1 cellular context compared by ENCODE assay signal in the genomic region with DNA sequence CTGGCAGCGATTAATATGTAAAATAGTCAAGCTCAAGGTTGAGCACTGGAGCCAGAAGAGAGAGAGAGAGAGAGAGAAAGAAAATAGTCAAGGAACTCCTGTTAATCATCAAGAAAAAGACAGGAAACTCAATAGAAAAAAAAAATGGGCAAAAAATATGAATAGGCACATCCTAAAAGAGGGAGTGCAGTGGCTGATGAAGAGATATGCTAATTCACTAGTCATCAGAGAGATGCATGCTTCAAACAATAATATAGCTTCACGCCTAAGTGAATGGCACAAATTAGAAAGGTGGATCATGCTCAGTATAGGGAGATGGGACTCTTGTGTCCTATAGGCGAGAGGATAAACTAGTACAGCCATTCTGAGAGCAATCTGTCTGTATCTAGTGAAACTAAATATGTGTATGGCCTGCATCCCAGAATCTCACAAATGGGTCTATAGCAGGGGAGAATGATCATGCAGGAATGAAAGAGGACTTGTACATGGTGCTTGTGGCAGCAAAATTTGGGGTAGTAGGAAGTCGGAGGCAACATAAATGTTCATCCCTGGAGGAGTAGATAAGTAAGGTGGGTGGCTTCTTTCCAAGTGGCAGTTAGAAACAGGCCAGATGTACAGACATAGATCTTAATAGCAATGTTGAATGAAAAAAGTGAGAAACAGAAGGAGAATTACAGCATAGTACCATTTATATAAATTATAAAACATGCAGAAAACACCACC.
TF ChIP-seq lines count a peak whose summit lies in the region.

No MANE protein-coding gene starts in this region.

TF ChIP-seq in K562, 482 proteins besides CTCF, POLR2A, EP300 and RAD21 (continued from another document and continues in another):
- TF ChIP-seq, protein P1, sequence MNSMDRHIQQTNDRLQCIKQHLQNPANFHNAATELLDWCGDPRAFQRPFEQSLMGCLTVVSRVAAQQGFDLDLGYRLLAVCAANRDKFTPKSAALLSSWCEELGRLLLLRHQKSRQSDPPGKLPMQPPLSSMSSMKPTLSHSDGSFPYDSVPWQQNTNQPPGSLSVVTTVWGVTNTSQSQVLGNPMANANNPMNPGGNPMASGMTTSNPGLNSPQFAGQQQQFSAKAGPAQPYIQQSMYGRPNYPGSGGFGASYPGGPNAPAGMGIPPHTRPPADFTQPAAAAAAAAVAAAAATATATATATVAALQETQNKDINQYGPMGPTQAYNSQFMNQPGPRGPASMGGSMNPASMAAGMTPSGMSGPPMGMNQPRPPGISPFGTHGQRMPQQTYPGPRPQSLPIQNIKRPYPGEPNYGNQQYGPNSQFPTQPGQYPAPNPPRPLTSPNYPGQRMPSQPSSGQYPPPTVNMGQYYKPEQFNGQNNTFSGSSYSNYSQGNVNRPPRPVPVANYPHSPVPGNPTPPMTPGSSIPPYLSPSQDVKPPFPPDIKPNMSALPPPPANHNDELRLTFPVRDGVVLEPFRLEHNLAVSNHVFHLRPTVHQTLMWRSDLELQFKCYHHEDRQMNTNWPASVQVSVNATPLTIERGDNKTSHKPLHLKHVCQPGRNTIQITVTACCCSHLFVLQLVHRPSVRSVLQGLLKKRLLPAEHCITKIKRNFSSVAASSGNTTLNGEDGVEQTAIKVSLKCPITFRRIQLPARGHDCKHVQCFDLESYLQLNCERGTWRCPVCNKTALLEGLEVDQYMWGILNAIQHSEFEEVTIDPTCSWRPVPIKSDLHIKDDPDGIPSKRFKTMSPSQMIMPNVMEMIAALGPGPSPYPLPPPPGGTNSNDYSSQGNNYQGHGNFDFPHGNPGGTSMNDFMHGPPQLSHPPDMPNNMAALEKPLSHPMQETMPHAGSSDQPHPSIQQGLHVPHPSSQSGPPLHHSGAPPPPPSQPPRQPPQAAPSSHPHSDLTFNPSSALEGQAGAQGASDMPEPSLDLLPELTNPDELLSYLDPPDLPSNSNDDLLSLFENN (IDR thresholded peaks at IDR 0.05; ENCODE audit: low read depth in 2 of 2, low read length in 2 of 2): no peak
- TF ChIP-seq RAD51 (IDR thresholded peaks at IDR 0.05; ENCODE audit: borderline replicate concordance, low read depth): no peak
- no peak for TF ChIP-seq LARP7 (IDR thresholded peaks at IDR 0.05)
- TF ChIP-seq ZNF224 (CRISPR knock-in tag; IDR thresholded peaks at IDR 0.05): no peak
- TF ChIP-seq KAT7 (CRISPR knock-in tag; IDR thresholded peaks at IDR 0.05; ENCODE audit: borderline replicate concordance): peak; percentile 52; the same call in 1 of the 2 replicates
- TF ChIP-seq, protein P2, sequence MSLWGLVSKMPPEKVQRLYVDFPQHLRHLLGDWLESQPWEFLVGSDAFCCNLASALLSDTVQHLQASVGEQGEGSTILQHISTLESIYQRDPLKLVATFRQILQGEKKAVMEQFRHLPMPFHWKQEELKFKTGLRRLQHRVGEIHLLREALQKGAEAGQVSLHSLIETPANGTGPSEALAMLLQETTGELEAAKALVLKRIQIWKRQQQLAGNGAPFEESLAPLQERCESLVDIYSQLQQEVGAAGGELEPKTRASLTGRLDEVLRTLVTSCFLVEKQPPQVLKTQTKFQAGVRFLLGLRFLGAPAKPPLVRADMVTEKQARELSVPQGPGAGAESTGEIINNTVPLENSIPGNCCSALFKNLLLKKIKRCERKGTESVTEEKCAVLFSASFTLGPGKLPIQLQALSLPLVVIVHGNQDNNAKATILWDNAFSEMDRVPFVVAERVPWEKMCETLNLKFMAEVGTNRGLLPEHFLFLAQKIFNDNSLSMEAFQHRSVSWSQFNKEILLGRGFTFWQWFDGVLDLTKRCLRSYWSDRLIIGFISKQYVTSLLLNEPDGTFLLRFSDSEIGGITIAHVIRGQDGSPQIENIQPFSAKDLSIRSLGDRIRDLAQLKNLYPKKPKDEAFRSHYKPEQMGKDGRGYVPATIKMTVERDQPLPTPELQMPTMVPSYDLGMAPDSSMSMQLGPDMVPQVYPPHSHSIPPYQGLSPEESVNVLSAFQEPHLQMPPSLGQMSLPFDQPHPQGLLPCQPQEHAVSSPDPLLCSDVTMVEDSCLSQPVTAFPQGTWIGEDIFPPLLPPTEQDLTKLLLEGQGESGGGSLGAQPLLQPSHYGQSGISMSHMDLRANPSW (CRISPR knock-in tag; IDR thresholded peaks at IDR 0.05): no peak
- TF ChIP-seq SPI1 (IDR thresholded peaks at IDR 0.05; ENCODE audit: borderline replicate concordance, low read depth, low read length): no peak
- TF ChIP-seq HMG20B (CRISPR knock-in tag; IDR thresholded peaks at IDR 0.05): no peak
- TF ChIP-seq ZSCAN32 (CRISPR knock-in tag; IDR thresholded peaks at IDR 0.05): no peak
- TF ChIP-seq CBX8 (IDR thresholded peaks at IDR 0.05; ENCODE audit: borderline replicate concordance, extremely low read depth, low read depth, low read length, poor library complexity, severe bottlenecking): no peak
- no peak for TF ChIP-seq MCM2 (IDR thresholded peaks at IDR 0.05; ENCODE audit: low read depth)
- TF ChIP-seq, protein P3, sequence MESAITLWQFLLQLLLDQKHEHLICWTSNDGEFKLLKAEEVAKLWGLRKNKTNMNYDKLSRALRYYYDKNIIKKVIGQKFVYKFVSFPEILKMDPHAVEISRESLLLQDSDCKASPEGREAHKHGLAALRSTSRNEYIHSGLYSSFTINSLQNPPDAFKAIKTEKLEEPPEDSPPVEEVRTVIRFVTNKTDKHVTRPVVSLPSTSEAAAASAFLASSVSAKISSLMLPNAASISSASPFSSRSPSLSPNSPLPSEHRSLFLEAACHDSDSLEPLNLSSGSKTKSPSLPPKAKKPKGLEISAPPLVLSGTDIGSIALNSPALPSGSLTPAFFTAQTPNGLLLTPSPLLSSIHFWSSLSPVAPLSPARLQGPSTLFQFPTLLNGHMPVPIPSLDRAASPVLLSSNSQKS (CRISPR knock-in tag; IDR thresholded peaks at IDR 0.05): no peak
- no peak for TF ChIP-seq STAG1 (CRISPR knock-in tag; IDR thresholded peaks at IDR 0.05; ENCODE audit: borderline replicate concordance)
- TF ChIP-seq, protein P4, sequence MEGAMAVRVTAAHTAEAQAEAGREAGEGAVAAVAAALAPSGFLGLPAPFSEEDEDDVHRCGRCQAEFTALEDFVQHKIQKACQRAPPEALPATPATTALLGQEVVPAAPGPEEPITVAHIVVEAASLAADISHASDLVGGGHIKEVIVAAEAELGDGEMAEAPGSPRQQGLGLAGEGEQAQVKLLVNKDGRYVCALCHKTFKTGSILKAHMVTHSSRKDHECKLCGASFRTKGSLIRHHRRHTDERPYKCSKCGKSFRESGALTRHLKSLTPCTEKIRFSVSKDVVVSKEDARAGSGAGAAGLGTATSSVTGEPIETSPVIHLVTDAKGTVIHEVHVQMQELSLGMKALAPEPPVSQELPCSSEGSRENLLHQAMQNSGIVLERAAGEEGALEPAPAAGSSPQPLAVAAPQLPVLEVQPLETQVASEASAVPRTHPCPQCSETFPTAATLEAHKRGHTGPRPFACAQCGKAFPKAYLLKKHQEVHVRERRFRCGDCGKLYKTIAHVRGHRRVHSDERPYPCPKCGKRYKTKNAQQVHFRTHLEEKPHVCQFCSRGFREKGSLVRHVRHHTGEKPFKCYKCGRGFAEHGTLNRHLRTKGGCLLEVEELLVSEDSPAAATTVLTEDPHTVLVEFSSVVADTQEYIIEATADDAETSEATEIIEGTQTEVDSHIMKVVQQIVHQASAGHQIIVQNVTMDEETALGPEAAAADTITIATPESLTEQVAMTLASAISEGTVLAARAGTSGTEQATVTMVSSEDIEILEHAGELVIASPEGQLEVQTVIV (CRISPR knock-in tag; IDR thresholded peaks at IDR 0.05; ENCODE audit: borderline replicate concordance): no peak
- TF ChIP-seq, protein P5, sequence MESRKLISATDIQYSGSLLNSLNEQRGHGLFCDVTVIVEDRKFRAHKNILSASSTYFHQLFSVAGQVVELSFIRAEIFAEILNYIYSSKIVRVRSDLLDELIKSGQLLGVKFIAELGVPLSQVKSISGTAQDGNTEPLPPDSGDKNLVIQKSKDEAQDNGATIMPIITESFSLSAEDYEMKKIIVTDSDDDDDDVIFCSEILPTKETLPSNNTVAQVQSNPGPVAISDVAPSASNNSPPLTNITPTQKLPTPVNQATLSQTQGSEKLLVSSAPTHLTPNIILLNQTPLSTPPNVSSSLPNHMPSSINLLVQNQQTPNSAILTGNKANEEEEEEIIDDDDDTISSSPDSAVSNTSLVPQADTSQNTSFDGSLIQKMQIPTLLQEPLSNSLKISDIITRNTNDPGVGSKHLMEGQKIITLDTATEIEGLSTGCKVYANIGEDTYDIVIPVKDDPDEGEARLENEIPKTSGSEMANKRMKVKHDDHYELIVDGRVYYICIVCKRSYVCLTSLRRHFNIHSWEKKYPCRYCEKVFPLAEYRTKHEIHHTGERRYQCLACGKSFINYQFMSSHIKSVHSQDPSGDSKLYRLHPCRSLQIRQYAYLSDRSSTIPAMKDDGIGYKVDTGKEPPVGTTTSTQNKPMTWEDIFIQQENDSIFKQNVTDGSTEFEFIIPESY (CRISPR knock-in tag; IDR thresholded peaks at IDR 0.05): no peak; the same call in 1 of the 2 replicates
- TF ChIP-seq TRIM24 (IDR thresholded peaks at IDR 0.05): peak; percentile 73 to 90
- TF ChIP-seq ZNF316 (IDR thresholded peaks at IDR 0.05): peak; percentile 40; the same call in 1 of the 2 replicates
- TF ChIP-seq, protein P6, sequence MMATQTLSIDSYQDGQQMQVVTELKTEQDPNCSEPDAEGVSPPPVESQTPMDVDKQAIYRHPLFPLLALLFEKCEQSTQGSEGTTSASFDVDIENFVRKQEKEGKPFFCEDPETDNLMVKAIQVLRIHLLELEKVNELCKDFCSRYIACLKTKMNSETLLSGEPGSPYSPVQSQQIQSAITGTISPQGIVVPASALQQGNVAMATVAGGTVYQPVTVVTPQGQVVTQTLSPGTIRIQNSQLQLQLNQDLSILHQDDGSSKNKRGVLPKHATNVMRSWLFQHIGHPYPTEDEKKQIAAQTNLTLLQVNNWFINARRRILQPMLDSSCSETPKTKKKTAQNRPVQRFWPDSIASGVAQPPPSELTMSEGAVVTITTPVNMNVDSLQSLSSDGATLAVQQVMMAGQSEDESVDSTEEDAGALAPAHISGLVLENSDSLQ (IDR thresholded peaks at IDR 0.05): peak; percentile 3; the same call in 1 of the 2 replicates
- TF ChIP-seq, protein P7, sequence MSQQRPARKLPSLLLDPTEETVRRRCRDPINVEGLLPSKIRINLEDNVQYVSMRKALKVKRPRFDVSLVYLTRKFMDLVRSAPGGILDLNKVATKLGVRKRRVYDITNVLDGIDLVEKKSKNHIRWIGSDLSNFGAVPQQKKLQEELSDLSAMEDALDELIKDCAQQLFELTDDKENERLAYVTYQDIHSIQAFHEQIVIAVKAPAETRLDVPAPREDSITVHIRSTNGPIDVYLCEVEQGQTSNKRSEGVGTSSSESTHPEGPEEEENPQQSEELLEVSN (IDR thresholded peaks at IDR 0.05; ENCODE audit: borderline replicate concordance in 1 of 2, extremely low read depth in 1 of 2, insufficient read depth in 1 of 2, insufficient read length in 1 of 2, low read depth in 1 of 2, low read length in 1 of 2, poor library complexity in 1 of 2, severe bottlenecking in 1 of 2): no peak
- no peak for TF ChIP-seq ZNF76 (CRISPR knock-in tag; IDR thresholded peaks at IDR 0.05; ENCODE audit: borderline replicate concordance)
- TF ChIP-seq SREBF2 (CRISPR knock-in tag; IDR thresholded peaks at IDR 0.05): no peak
- TF ChIP-seq ZNF384 (IDR thresholded peaks at IDR 0.05; ENCODE audit: low read depth, low read length): 0 out of 2 replicates have a peak, but pooled peaks have one; percentile 6
- peak; percentile 86 for TF ChIP-seq CBFA2T2 (conservative IDR thresholded peaks at IDR 0.05)
- TF ChIP-seq ZZZ3 (IDR thresholded peaks at IDR 0.05): no peak
- TF ChIP-seq STAT5B (CRISPR knock-in tag; IDR thresholded peaks at IDR 0.05): no peak
- no peak for TF ChIP-seq TCF7L2 (IDR thresholded peaks at IDR 0.05; ENCODE audit: low read depth, low read length)
- TF ChIP-seq, protein P8, sequence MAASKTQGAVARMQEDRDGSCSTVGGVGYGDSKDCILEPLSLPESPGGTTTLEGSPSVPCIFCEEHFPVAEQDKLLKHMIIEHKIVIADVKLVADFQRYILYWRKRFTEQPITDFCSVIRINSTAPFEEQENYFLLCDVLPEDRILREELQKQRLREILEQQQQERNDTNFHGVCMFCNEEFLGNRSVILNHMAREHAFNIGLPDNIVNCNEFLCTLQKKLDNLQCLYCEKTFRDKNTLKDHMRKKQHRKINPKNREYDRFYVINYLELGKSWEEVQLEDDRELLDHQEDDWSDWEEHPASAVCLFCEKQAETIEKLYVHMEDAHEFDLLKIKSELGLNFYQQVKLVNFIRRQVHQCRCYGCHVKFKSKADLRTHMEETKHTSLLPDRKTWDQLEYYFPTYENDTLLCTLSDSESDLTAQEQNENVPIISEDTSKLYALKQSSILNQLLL (CRISPR knock-in tag; IDR thresholded peaks at IDR 0.05; ENCODE audit: borderline replicate concordance): no peak
- TF ChIP-seq TCFL5 (CRISPR knock-in tag; conservative IDR thresholded peaks at IDR 0.05): no peak
- TF ChIP-seq DDX20 (tag; IDR thresholded peaks at IDR 0.05; ENCODE audit: low read depth): no peak
- no peak for TF ChIP-seq ZNF444 (CRISPR knock-in tag; IDR thresholded peaks at IDR 0.05)
- TF ChIP-seq, protein P9, sequence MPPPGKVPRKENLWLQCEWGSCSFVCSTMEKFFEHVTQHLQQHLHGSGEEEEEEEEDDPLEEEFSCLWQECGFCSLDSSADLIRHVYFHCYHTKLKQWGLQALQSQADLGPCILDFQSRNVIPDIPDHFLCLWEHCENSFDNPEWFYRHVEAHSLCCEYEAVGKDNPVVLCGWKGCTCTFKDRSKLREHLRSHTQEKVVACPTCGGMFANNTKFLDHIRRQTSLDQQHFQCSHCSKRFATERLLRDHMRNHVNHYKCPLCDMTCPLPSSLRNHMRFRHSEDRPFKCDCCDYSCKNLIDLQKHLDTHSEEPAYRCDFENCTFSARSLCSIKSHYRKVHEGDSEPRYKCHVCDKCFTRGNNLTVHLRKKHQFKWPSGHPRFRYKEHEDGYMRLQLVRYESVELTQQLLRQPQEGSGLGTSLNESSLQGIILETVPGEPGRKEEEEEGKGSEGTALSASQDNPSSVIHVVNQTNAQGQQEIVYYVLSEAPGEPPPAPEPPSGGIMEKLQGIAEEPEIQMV (tag; conservative IDR thresholded peaks at IDR 0.05; ENCODE audit: low read depth): no peak; the same call in 1 of the 2 replicates
- TF ChIP-seq C11orf30 (IDR thresholded peaks at IDR 0.05; ENCODE audit: low read depth): peak; percentile 57; the same call in 1 of the 2 replicates
- no peak for TF ChIP-seq CEBPB (tag; IDR thresholded peaks at IDR 0.05)
- TF ChIP-seq NELFE (IDR thresholded peaks at IDR 0.05; ENCODE audit: insufficient read depth, insufficient read length): no peak
